Comparison of ENCODE assay signal across 24 cellular contexts in genomic region chr9:75282047-75282446, GRCh38.
"Had no signal": no experiment of that assay in that cellular context is flagged by ENCODE, and none has a peak within 500 bp of the region (broad histone marks: within the 10 kb centered on the region; RNA-seq: fewer than 3 reads in every experiment).

No MANE protein-coding gene starts in this region.

- H3K9me3 ChIP-seq: gastrocnemius medialis, lower lobe of right lung, mucosa of descending colon had no signal

- H3K27ac ChIP-seq: coronary artery, dorsolateral prefrontal cortex, esophagus muscularis mucosa, foreskin keratinocyte, gastrocnemius medialis, heart right ventricle, left lung, lower lobe of right lung had no signal

- H3K36me3 ChIP-seq: esophagus muscularis mucosa, gastrocnemius medialis, heart right ventricle, left lung, lower lobe of right lung had no signal

- H3K4me1 ChIP-seq: esophagus muscularis mucosa, foreskin keratinocyte, gastrocnemius medialis, heart right ventricle, left lung, lower lobe of right lung had no signal

- ATAC-seq: foreskin keratinocyte; gastrocnemius medialis; heart right ventricle; left cardiac atrium; left lung; left ventricle myocardium superior; lower lobe of right lung; mucosa of descending colon; naive thymus-derived CD8-positive, alpha-beta T cell had no signal

- DNase-seq: dermis blood vessel endothelial cell; dorsolateral prefrontal cortex; effector CD4-positive, alpha-beta T cell; effector memory CD4-positive, alpha-beta T cell; foreskin keratinocyte; gastrocnemius medialis; glutamatergic neuron; head of caudate nucleus; heart right ventricle; hippocampal formation; immature natural killer cell; islet precursor cell; left cardiac atrium; left lung; left ventricle myocardium superior; lower lobe of right lung; mesenchymal stem cell; mucosa of descending colon; naive B cell; naive thymus-derived CD8-positive, alpha-beta T cell had no signal

- H3K27me3 ChIP-seq: dorsolateral prefrontal cortex, esophagus muscularis mucosa, foreskin keratinocyte, gastrocnemius medialis, heart right ventricle, left lung had no signal

- FAIRE-seq: colon, endothelial cell of umbilical vein had no signal

- H3K4me3 ChIP-seq: coronary artery, dorsolateral prefrontal cortex, esophagus muscularis mucosa, gastrocnemius medialis, heart right ventricle, left lung, lower lobe of right lung, mucosa of descending colon had no signal
